In the genomic region with DNA sequence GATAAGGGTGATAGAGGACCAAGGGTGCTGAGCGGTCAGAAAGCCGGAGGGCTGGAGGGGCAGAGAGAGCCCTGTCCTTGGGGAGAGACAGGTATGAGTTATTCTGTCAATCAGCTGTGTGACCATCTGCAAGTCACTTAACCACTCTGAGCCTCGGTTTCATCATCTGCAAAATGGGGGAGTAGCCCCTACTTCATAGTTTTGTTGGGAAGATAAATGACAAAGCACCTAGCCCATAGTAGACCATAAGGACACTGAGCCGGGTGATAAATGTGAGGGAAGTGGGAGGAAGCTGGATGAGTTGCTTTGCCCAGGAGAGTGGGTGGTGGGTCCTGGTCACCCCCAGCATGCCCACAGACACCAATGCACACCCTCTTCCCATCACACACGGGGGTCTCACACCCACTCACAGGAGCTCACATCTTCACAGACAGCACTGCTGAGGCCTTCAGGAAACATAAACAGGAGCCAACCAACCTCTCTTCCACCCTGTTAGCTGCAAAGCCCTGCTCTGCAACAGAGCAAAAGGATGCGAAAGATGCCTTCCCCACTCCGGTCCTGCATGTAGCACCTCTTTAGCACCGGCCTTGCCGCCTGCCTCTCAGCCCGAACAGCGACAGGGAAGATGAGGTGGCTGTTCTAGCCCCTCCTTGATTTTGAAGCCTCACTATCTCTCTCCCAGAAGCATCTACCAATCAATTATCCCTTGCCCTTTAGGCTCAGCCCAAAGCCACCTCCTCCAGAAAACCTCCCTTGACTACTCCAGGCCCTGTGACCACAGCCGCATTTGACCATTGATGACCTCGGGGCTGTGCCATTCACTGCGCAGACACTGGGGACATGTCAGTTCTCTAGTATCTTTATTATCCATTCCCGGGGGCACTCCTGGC, we compare ENCODE assay signal across 15 cellular contexts. TPM values are rescaled to one million over a fixed set of nuclear protein-coding genes. Genes with fewer than 3 reads are reported as not detected.
DNase-seq lines count a peak whose midpoint lies in the region; FAIRE-seq and TF ChIP-seq lines count a peak whose summit lies in the region.
"Had no signal": no experiment of that assay in that cellular context is flagged by ENCODE, and none has a peak within 500 bp of the region (broad histone marks: within the 10 kb centered on the region; RNA-seq: fewer than 3 reads in every experiment).

No MANE protein-coding gene starts in this region.

- H3K27me3 Mint-ChIP-seq in type B pancreatic cell: no peaks in the 10 kb centered on the region

- no peak overlapping the region for H3K4me3 ChIP-seq in HEK293 (ENCODE audit: low read depth, low read length)
- no peak overlapping the region for H3K4me3 ChIP-seq in H1 (ENCODE audit: extremely low read depth in 1 of 4, insufficient read depth in 2 of 4, low read depth in 3 of 4, low read length in 4 of 4)
- H3K4me3 ChIP-seq: GM12878 had no signal

- no peak overlapping the region for H4K91ac ChIP-seq in H1 (replicated peaks; ENCODE audit: insufficient read length, low read length)

- H3K27me3 ChIP-seq in H1 (replicated peaks in 1 of 4; ENCODE audit: control insufficient read depth in 3 of 4, extremely low read depth in 1 of 4, insufficient read depth in 3 of 4, low read length in 3 of 4): no peaks in the 10 kb centered on the region
- H3K27me3 ChIP-seq: BE2C had no signal

- no peak for TF ChIP-seq RAD21 in H1 (IDR thresholded peaks at IDR 0.05 in 1 of 2, conservative IDR thresholded peaks at IDR 0.05 in 1 of 2; ENCODE audit: low read depth in 2 of 2, low read length in 2 of 2)

- TF ChIP-seq EP300 in H1 (IDR thresholded peaks at IDR 0.05; ENCODE audit: borderline replicate concordance in 1 of 2, low read depth in 2 of 2, low read length in 2 of 2): no peak

- no peak overlapping the region for H3K14ac ChIP-seq in H1 (ENCODE audit: insufficient read length)

- H2BK120ac ChIP-seq in H1 (replicated peaks; ENCODE audit: low read depth, low read length): no peak overlapping the region

- H3K4me1 Mint-ChIP-seq in type B pancreatic cell (ENCODE audit: unreplicated experiment): no peaks in the 10 kb centered on the region

- 0 out of 2 replicates have a peak overlapping the region, but pooled peaks have one; percentile 72 for H2BK15ac ChIP-seq in H1 (ENCODE audit: low read length)

- no peak overlapping the region for H3K27ac ChIP-seq in HEK293 (ENCODE audit: extremely low read depth, low read depth, low read length)
- H3K27ac ChIP-seq in VCaP: peak overlapping the region; percentile 100
- H3K27ac ChIP-seq in H1 (ENCODE audit: low read depth, low read length): no peak overlapping the region

- no peak for TF ChIP-seq POLR2A in H1 (IDR thresholded peaks at IDR 0.05; ENCODE audit: control extremely low read depth in 1 of 2, low read depth in 2 of 2, low read length in 2 of 2)

- TF ChIP-seq CTCF in HEK293 (tag by site-specific recombination; IDR thresholded peaks at IDR 0.05) (no peak), VCaP (conservative IDR thresholded peaks at IDR 0.05) (no peak), H1 (IDR thresholded peaks at IDR 0.05; ENCODE audit: control extremely low read depth in 1 of 3, insufficient read depth in 1 of 3, low read depth in 1 of 3, low read length in 3 of 3) (no peak), type B pancreatic cell (conservative IDR thresholded peaks at IDR 0.05) (no peak)

- H4K8ac ChIP-seq in H1 (ENCODE audit: extremely low read depth, insufficient read depth, low read length): no peak overlapping the region

- H3K4me1 ChIP-seq in HEK293 (ENCODE audit: control insufficient read depth, insufficient read depth, low read length) (no peaks in the 10 kb centered on the region), H1 (replicated peaks in 1 of 4; ENCODE audit: control insufficient read depth in 3 of 4, insufficient read depth in 4 of 4, low read length in 3 of 4) (peaks cover 0 to 4% (median 2%) of the 10 kb centered on the region in 4 experiments; a peak in 4 of 7 replicates)
- H3K4me1 ChIP-seq: BE2C had no signal

- no peak overlapping the region for H2BK5ac ChIP-seq in H1 (ENCODE audit: low read depth, low read length)

- no peaks in the 10 kb centered on the region for H3K36me3 ChIP-seq in HEK293 (ENCODE audit: control insufficient read depth in 2 of 2, insufficient read depth in 1 of 2, low read length in 2 of 2)
- no peaks in the 10 kb centered on the region for H3K36me3 ChIP-seq in H1 (ENCODE audit: control insufficient read depth in 2 of 4, insufficient read depth in 4 of 4, low read length in 3 of 4)
- H3K36me3 ChIP-seq: BE2C had no signal

- peak overlapping the region; percentile 50; the same call in 1 of the 2 replicates for H2BK12ac ChIP-seq in H1 (ENCODE audit: low read depth, low read length)

- no peak overlapping the region for H3K4me3 Mint-ChIP-seq in type B pancreatic cell
- H3K4me3 Mint-ChIP-seq: CD8-positive, alpha-beta T cell had no signal

- H4K5ac ChIP-seq in H1 (ENCODE audit: insufficient read length, low read depth, low read length): no peak overlapping the region

- no peak overlapping the region for H3K9ac ChIP-seq in H1 (replicated peaks in 1 of 4; ENCODE audit: extremely low read depth in 1 of 4, low read depth in 3 of 4, low read length in 3 of 4)

- WGBS in H1 (ENCODE audit: extremely low coverage in 1 of 2, insufficient coverage in 1 of 2, insufficient read length in 1 of 2, insufficient replicate concordance in 2 of 2, low coverage in 1 of 2, low lambda C conversion rate in 2 of 2, missing lambda C conversion rate in 1 of 2), 2 experiments: 92% methylated on average over 15 of the region's 15 CpGs; no CpG with 5 or more reads in 1 of the 2 experiments

- 0 out of 2 replicates have a peak overlapping the region, but pooled peaks have one; percentile 10 for H2AK5ac ChIP-seq in H1 (ENCODE audit: low read depth, low read length)

- POLR2A ChIA-PET in HEK293 (lab: Yijun Ruan, JAX) (interaction anchor here (0.6 kb wide), 1 partner anchor 122 kb away, joined by 3 read pairs; no protein-coding TSS in a partner anchor), H1 (lab: Charles Lee; ENCODE audit: partially characterized antibody) (interaction anchor here (0.7 kb wide), 1 partner anchor 18 kb away, joined by 3 read pairs; no protein-coding TSS in a partner anchor)

- CTCF ChIA-PET in HEK293 (lab: Yijun Ruan, JAX) (interaction anchor here (0.6 to 0.8 kb wide), 2 partner anchors 10 to 122 kb away, joined by 3 read pairs; no protein-coding TSS in a partner anchor), H1 (lab: Charles Lee; ENCODE audit: partially characterized antibody) (interaction anchor here (0.6 to 3.9 kb wide), 7 partner anchors 8 to 480 kb away, joined by 3 to 16 read pairs (median 4); no protein-coding TSS in a partner anchor)

- 0 out of 2 replicates have a peak overlapping the region, but pooled peaks have one; percentile 48 for H2BK20ac ChIP-seq in H1 (ENCODE audit: low read length)

- no peak overlapping the region for H2AFZ ChIP-seq in H1 (ENCODE audit: low read length)

- H3K4me2 ChIP-seq in H1 (ENCODE audit: insufficient read depth in 1 of 2, low read depth in 2 of 2, low read length in 2 of 2): no peak overlapping the region

- no peaks in the 10 kb centered on the region for H3K36me3 Mint-ChIP-seq in type B pancreatic cell
- H3K36me3 Mint-ChIP-seq: CD8-positive, alpha-beta T cell had no signal

- no peaks in the 10 kb centered on the region for H3K9me3 Mint-ChIP-seq in type B pancreatic cell
- H3K9me3 Mint-ChIP-seq: CD8-positive, alpha-beta T cell had no signal

- no peak for DNase-seq in H1 (ENCODE audit: low read depth in 1 of 2, low spot score in 2 of 2)
- no peak for DNase-seq in type B pancreatic cell (ENCODE audit: extremely low spot score, unreplicated experiment)
- no peak for DNase-seq in AG08395 (ENCODE audit: low spot score)
- DNase-seq in nucleus accumbens (lab: John Stamatoyannopoulos, UW): no peak
- no peak for DNase-seq in urothelium cell line (ENCODE audit: low spot score)
- DNase-seq: CD8-positive, alpha-beta T cell; DND-41; GDM1; MV-4-11; NCI-H187 treated with DMSO at 0.1 percent for 48 hours had no signal

- no peaks in the 10 kb centered on the region for H3K9me3 ChIP-seq in HEK293 (ENCODE audit: control insufficient read depth, insufficient read depth, low read depth, low read length)
- H3K9me3 ChIP-seq in H1 (ENCODE audit: insufficient read depth in 2 of 2, low read depth in 1 of 2, low read length in 1 of 2): no peaks in the 10 kb centered on the region
- H3K9me3 ChIP-seq: BE2C had no signal

- H3K4ac ChIP-seq in H1 (replicated peaks; ENCODE audit: insufficient read length, low read depth, low read length): no peak overlapping the region

- FAIRE-seq in H1 (lab: Jason Lieb, UNC) (no peak), urothelium cell line (lab: Jason Lieb, UNC) (no peak)
- FAIRE-seq: D721Med, GM12878 had no signal

- no peaks in the 10 kb centered on the region for H3K79me1 ChIP-seq in H1 (ENCODE audit: low read depth, low read length)

- H3K56ac ChIP-seq in H1 (replicated peaks; ENCODE audit: insufficient read length, low read depth, low read length): no peak overlapping the region

- H3K23ac ChIP-seq in H1 (ENCODE audit: insufficient read length): no peak overlapping the region

- no peaks in the 10 kb centered on the region for H3K23me2 ChIP-seq in H1 (ENCODE audit: low read depth, low read length)

- H4K20me1 ChIP-seq in H1 (replicated peaks in 1 of 2; ENCODE audit: control insufficient read depth in 1 of 2, insufficient read depth in 2 of 2, low read length in 2 of 2): no peaks in the 10 kb centered on the region

- no peaks in the 10 kb centered on the region for H3K79me2 ChIP-seq in H1 (ENCODE audit: control insufficient read depth in 1 of 2, insufficient read depth in 2 of 2, low read length in 2 of 2)

- H3K18ac ChIP-seq in H1 (ENCODE audit: extremely low read depth, low read length): no peak overlapping the region

- H3K27ac Mint-ChIP-seq in type B pancreatic cell: peak overlapping the region; percentile 13
- H3K27ac Mint-ChIP-seq: CD8-positive, alpha-beta T cell had no signal

TF ChIP-seq in HEK293, 187 proteins besides CTCF, POLR2A, EP300 and RAD21 (continues in another document):
- TF ChIP-seq KLF1 (tag by site-specific recombination; IDR thresholded peaks at IDR 0.05): no peak

TF ChIP-seq in H1, 55 proteins besides CTCF, POLR2A, EP300 and RAD21 (continues in another document):
- TF ChIP-seq HDAC2 (IDR thresholded peaks at IDR 0.05; ENCODE audit: borderline replicate concordance in 1 of 2, low read depth in 2 of 2, low read length in 2 of 2) (peak in 1 of 2 experiments; percentile 68; a peak in 1 of 4 replicates), RFX5 (IDR thresholded peaks at IDR 0.05; ENCODE audit: borderline replicate concordance, low read depth, low read length) (no peak)

RNA-seq across cellular contexts. Expression of a gene that starts 18.9 kb away (rescaled TPM):
- 0.15 TPM in 1 of 2 replicates, not detected in the other for total RNA-seq in H1 (2021; fragmentation: NEBNext Ultra II Directional; extraction: Animal tissue kit (Norgen Biotek cat#: 25700))
- polyA plus RNA-seq in H1 (2011; rRNA removed): 0.30 TPM in 2 replicates
- polyA plus RNA-seq in H1 (2011; cell fraction: cytosol; rRNA removed): 0.45 TPM
- polyA plus RNA-seq in H1 (2011; cell fraction: nucleus; rRNA removed): 0.87 TPM
- polyA plus RNA-seq in H1 (2012, experiment 1 of 2): 0.15 to 0.36 TPM (median 0.19 TPM) in 3 of 4 replicates, not detected in the other
- polyA plus RNA-seq in H1 (2012, experiment 2 of 2): not detected
- 0.06 TPM for polyA plus RNA-seq in H1 (2013, experiment 1 of 2)
- 0.06 TPM for polyA plus RNA-seq in H1 (2013, experiment 2 of 2)
- polyA minus RNA-seq in H1 (2011; rRNA and poly(A)+ RNA removed): not detected in 2 replicates
- not detected for polyA minus RNA-seq in H1 (2011; cell fraction: cytosol; rRNA and poly(A)+ RNA removed)
- polyA minus RNA-seq in H1 (2011; cell fraction: nucleus; rRNA and poly(A)+ RNA removed): 0.40 TPM
- 0.62 and 1.6 TPM in 2 replicates for total RNA-seq in type B pancreatic cell (ENCODE audit: low replicate concordance)
- total RNA-seq: GM12878 had no signal
- polyA plus RNA-seq: GM12878 had no signal
